ENCODE assay signal across 8 cellular contexts in the genomic region with DNA sequence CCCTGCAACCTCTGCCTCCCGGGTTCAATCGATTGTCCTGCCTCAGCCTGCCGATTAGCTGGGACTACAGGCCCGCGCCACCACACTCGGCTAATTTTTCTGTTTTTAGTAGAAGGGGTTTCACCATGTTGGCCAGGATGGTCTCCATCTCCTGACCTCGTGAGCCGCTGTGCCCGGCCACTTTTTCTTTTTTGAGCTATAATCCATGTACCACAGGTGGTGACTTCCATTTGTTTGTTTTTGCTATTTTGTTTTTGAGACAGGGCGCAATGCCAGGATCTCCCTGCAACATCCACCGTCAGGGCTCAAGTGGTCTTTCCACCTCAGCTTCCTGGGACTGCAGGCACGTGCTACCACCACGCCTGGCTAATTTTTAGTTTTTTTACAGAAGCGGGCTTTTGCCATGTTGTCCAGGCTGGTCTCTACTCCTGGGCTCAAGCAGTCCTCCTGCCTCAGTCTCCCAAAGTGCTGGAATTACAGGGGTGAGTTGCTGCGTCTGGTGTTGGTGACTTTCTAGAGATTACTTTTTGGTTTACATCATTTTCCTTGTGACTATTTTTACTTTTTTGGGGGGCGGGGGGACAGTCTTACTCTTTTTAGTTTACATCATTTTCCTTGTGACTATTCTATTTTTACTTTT. TPM values are rescaled to one million over a fixed set of nuclear protein-coding genes. Genes with fewer than 3 reads are reported as not detected.
DNase-seq lines count a peak whose midpoint lies in the region; ATAC-seq and TF ChIP-seq lines count a peak whose summit lies in the region.

No MANE protein-coding gene starts in this region.

- H3K4me1 ChIP-seq in left lung (peaks cover 44 to 79% of the 10 kb centered on the region in 2 donors), thyroid gland (peaks cover 35 to 37% of the 10 kb centered on the region in 2 donors)

- POLR2A ChIA-PET in activated naive CD8-positive, alpha-beta T cell treated with anti-CD3 and anti-CD28 coated beads, Interleukin-2, amount 10 ng/mL, durations not matched to agents 7 days and 5 days (lab: Charles Lee) = interaction anchor here (0.7 to 3.1 kb wide), 18 partner anchors 9 to 342 kb away, joined by 3 to 30 read pairs (median 4); partner anchors contain the start of genes ABHD16A, BAG6, C6orf47 and DDX39B

- no peak for TF ChIP-seq CTCF in left lung (IDR thresholded peaks at IDR 0.05)
- no peak for TF ChIP-seq CTCF in thyroid gland (IDR thresholded peaks at IDR 0.05)

- no peak for DNase-seq in activated T-cell treated with anti-CD3 and anti-CD28 coated beads, Interleukin-2, amount 50 U/mL, for 24 hours
- DNase-seq in activated T-cell treated with anti-CD3 and anti-CD28 coated beads for 4 hours = no peak
- DNase-seq in activated naive CD8-positive, alpha-beta T cell treated with anti-CD3 and anti-CD28 coated beads, Interleukin-2, amount 10 ng/mL, durations not matched to agents 7 days and 5 days = no peak
- DNase-seq in left lung = no peak
- peak; percentile 85 to 86 for DNase-seq in thyroid gland
- DNase-seq in NOMO-1 treated with DMSO at 0.1 percent for 48 hours (lab: John Stamatoyannopoulos, UW; ENCODE audit: unreplicated experiment) = no peak
- no peak for DNase-seq in SKM-1 (lab: John Stamatoyannopoulos, UW; ENCODE audit: unreplicated experiment)
- DNase-seq in stimulated activated naive CD4-positive, alpha-beta T cell (lab: John Stamatoyannopoulos, UW) = no peak

- peak overlapping the region; percentile 62 to 92 for H3K27ac ChIP-seq in left lung
- peak overlapping the region; percentile 90 to 100 (median 92) for H3K27ac ChIP-seq in thyroid gland

- H3K27me3 ChIP-seq in left lung (no peaks in the 10 kb centered on the region), thyroid gland (no peaks in the 10 kb centered on the region)

- H3K4me3 Mint-ChIP-seq in activated T-cell treated with anti-CD3 and anti-CD28 coated beads, Interleukin-2, amount 50 U/mL, for 24 hours = peak overlapping the region; percentile 99
- H3K4me3 Mint-ChIP-seq in activated naive CD8-positive, alpha-beta T cell treated with anti-CD3 and anti-CD28 coated beads, Interleukin-2, amount 10 ng/mL, durations not matched to agents 7 days and 5 days = peak overlapping the region; percentile 84

- peak overlapping the region; percentile 87 to 95 for H3K4me3 ChIP-seq in left lung
- H3K4me3 ChIP-seq in thyroid gland (replicated peaks in 1 of 3) = peak overlapping the region in 1 of 3 donors; percentile 19

- intact Hi-C loops in left lung (cut with DNase I) (no loop called here), thyroid gland (cut with DNase I) (loop anchor here (10.0 kb wide), 1 partner anchor 111 kb away; the partner anchor contains the start of genes DDAH2, LY6G6C and MPIG6B)

- no peaks in the 10 kb centered on the region for H3K9me3 ChIP-seq in left lung
- no peaks in the 10 kb centered on the region for H3K9me3 ChIP-seq in thyroid gland

- peaks cover 0 to 45% of the 10 kb centered on the region in 2 donors for H3K36me3 ChIP-seq in left lung
- peaks cover 32 to 33% of the 10 kb centered on the region in 2 donors for H3K36me3 ChIP-seq in thyroid gland

- no peaks in the 10 kb centered on the region for H3K27me3 Mint-ChIP-seq in activated T-cell treated with anti-CD3 and anti-CD28 coated beads, Interleukin-2, amount 50 U/mL, for 24 hours
- H3K27me3 Mint-ChIP-seq in activated naive CD8-positive, alpha-beta T cell treated with anti-CD3 and anti-CD28 coated beads, Interleukin-2, amount 10 ng/mL, durations not matched to agents 7 days and 5 days = no peaks in the 10 kb centered on the region

- H3K27ac Mint-ChIP-seq in activated T-cell treated with anti-CD3 and anti-CD28 coated beads, Interleukin-2, amount 50 U/mL, for 24 hours = peak overlapping the region; percentile 98
- peak overlapping the region; percentile 93 for H3K27ac Mint-ChIP-seq in activated naive CD8-positive, alpha-beta T cell treated with anti-CD3 and anti-CD28 coated beads, Interleukin-2, amount 10 ng/mL, durations not matched to agents 7 days and 5 days

- peaks cover 36% of the 10 kb centered on the region for H3K4me1 Mint-ChIP-seq in activated T-cell treated with anti-CD3 and anti-CD28 coated beads, Interleukin-2, amount 50 U/mL, for 24 hours (ENCODE audit: low read depth)
- H3K4me1 Mint-ChIP-seq in activated naive CD8-positive, alpha-beta T cell treated with anti-CD3 and anti-CD28 coated beads, Interleukin-2, amount 10 ng/mL, durations not matched to agents 7 days and 5 days = peaks cover 31% of the 10 kb centered on the region

- H3K9me3 Mint-ChIP-seq in activated T-cell treated with anti-CD3 and anti-CD28 coated beads, Interleukin-2, amount 50 U/mL, for 24 hours = no peaks in the 10 kb centered on the region
- no peaks in the 10 kb centered on the region for H3K9me3 Mint-ChIP-seq in activated naive CD8-positive, alpha-beta T cell treated with anti-CD3 and anti-CD28 coated beads, Interleukin-2, amount 10 ng/mL, durations not matched to agents 7 days and 5 days

- peaks cover 78% of the 10 kb centered on the region for H3K36me3 Mint-ChIP-seq in activated T-cell treated with anti-CD3 and anti-CD28 coated beads, Interleukin-2, amount 50 U/mL, for 24 hours (ENCODE audit: low read depth)
- H3K36me3 Mint-ChIP-seq in activated naive CD8-positive, alpha-beta T cell treated with anti-CD3 and anti-CD28 coated beads, Interleukin-2, amount 10 ng/mL, durations not matched to agents 7 days and 5 days = peaks cover 44% of the 10 kb centered on the region

- 15 to 16% methylated on average over 16 of the region's 16 CpGs for WGBS in thyroid gland, 2 donors

- TF ChIP-seq POLR2A in thyroid gland (IDR thresholded peaks at IDR 0.05) = peak in 1 of 2 donors; percentile 37

- ATAC-seq in activated naive CD8-positive, alpha-beta T cell treated with anti-CD3 and anti-CD28 coated beads, Interleukin-2, amount 10 ng/mL, durations not matched to agents 7 days and 5 days (ENCODE audit: low read depth) = no peak
- ATAC-seq in left lung = no peak

RNA-seq across cellular contexts. Expression of gene HSPA1B, which starts 8.6 kb away (rescaled TPM):
- 10 to 100 TPM; 49.0 to 55.7 TPM for total RNA-seq in activated naive CD8-positive, alpha-beta T cell treated with anti-CD3 and anti-CD28 coated beads, Interleukin-2, amount 10 ng/mL, durations not matched to agents 7 days and 5 days
- total RNA-seq in left lung (100 to 1,000 TPM; 104 to 180 TPM), thyroid gland (100 to 1,000 TPM; 194 to 330 (median 256) TPM)

RNA-seq across cellular contexts. Expression of gene HSPA1A, which starts 20.8 kb away (rescaled TPM):
- 10 to 100 TPM; 62.2 to 63.5 TPM for total RNA-seq in activated naive CD8-positive, alpha-beta T cell treated with anti-CD3 and anti-CD28 coated beads, Interleukin-2, amount 10 ng/mL, durations not matched to agents 7 days and 5 days
- 100 to 1,000 TPM; 155 to 205 TPM for total RNA-seq in left lung
- 100 to 1,000 TPM; 148 to 320 (median 190) TPM for total RNA-seq in thyroid gland

RNA-seq across cellular contexts. Expression of gene HSPA1L, which starts 21.1 kb away (rescaled TPM):
- 1 to 10 TPM; 3.3 to 4.5 TPM for total RNA-seq in activated naive CD8-positive, alpha-beta T cell treated with anti-CD3 and anti-CD28 coated beads, Interleukin-2, amount 10 ng/mL, durations not matched to agents 7 days and 5 days
- total RNA-seq in left lung (1 to 10 TPM in 1 of 2 donors, under 1 TPM in 1; 0.99 to 1.2 TPM), thyroid gland (1 to 10 TPM; 3.5 to 4.1 (median 3.9) TPM)

RNA-seq across cellular contexts. Expression of gene NEU1, which starts 26.5 kb away (rescaled TPM):
- total RNA-seq in activated naive CD8-positive, alpha-beta T cell treated with anti-CD3 and anti-CD28 coated beads, Interleukin-2, amount 10 ng/mL, durations not matched to agents 7 days and 5 days = 10 to 100 TPM; 15.5 to 16.4 TPM
- total RNA-seq in left lung (100 to 1,000 TPM in 1 of 2 donors, 10 to 100 TPM in 1; 90.4 to 106 TPM), thyroid gland (10 to 100 TPM; 54.4 to 98.1 (median 65.9) TPM)

RNA-seq across cellular contexts. Expression of gene LSM2, which starts 29.4 kb away (rescaled TPM):
- 10 to 100 TPM; 89.9 to 97.9 TPM for total RNA-seq in activated naive CD8-positive, alpha-beta T cell treated with anti-CD3 and anti-CD28 coated beads, Interleukin-2, amount 10 ng/mL, durations not matched to agents 7 days and 5 days
- 10 to 100 TPM; 38.7 to 51.5 TPM for total RNA-seq in left lung
- total RNA-seq in thyroid gland = 10 to 100 TPM; 29.2 to 48.4 (median 36.5) TPM

Comparison
In these comparisons a context has a peak if more than half of its experiments do, and no peak if none do; other contexts are left out.
1. DNase-seq: peak in thyroid gland (2 of 2); none in activated T-cell treated with anti-CD3 and anti-CD28 coated beads, Interleukin-2, amount 50 U/mL, for 24 hours (single experiment), activated T-cell treated with anti-CD3 and anti-CD28 coated beads for 4 hours (single experiment), activated naive CD8-positive, alpha-beta T cell treated with anti-CD3 and anti-CD28 coated beads, Interleukin-2, amount 10 ng/mL, durations not matched to agents 7 days and 5 days (single experiment), left lung (0 of 2), NOMO-1 treated with DMSO at 0.1 percent for 48 hours (single experiment), SKM-1 (single experiment) and stimulated activated naive CD4-positive, alpha-beta T cell (0 of 6).